1 cellular context compared by ENCODE assay signal in the genomic region with DNA sequence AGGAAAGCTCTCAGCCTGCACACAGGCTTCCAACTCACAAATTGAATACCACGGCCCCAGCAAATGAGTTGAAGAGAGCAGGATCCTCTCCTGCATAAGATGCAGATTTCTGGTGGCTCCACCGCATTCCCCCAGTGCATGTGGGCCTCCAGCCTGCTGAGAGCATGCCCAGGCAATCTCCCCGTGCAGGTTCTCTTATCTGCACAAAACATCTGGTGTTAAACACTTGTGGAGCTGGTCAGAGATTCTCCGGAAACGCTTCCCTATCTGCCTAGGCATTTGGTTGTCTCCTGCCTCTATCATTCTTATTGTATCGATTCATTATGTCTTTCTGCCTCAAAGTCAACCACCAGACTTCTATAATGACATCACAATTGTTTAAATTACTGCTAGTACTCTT.
A peak's percentile ranks its signal among the peaks of the same experiment; 100 is the strongest.
TF ChIP-seq lines count a peak whose summit lies in the region.

No MANE protein-coding gene starts in this region.

TF ChIP-seq in K562, 482 proteins besides CTCF, POLR2A, EP300 and RAD21 (continued from another document):
- TF ChIP-seq, protein P1, sequence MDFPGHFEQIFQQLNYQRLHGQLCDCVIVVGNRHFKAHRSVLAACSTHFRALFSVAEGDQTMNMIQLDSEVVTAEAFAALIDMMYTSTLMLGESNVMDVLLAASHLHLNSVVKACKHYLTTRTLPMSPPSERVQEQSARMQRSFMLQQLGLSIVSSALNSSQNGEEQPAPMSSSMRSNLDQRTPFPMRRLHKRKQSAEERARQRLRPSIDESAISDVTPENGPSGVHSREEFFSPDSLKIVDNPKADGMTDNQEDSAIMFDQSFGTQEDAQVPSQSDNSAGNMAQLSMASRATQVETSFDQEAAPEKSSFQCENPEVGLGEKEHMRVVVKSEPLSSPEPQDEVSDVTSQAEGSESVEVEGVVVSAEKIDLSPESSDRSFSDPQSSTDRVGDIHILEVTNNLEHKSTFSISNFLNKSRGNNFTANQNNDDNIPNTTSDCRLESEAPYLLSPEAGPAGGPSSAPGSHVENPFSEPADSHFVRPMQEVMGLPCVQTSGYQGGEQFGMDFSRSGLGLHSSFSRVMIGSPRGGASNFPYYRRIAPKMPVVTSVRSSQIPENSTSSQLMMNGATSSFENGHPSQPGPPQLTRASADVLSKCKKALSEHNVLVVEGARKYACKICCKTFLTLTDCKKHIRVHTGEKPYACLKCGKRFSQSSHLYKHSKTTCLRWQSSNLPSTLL (IDR thresholded peaks at IDR 0.05) = no peak
- TF ChIP-seq, protein P2, sequence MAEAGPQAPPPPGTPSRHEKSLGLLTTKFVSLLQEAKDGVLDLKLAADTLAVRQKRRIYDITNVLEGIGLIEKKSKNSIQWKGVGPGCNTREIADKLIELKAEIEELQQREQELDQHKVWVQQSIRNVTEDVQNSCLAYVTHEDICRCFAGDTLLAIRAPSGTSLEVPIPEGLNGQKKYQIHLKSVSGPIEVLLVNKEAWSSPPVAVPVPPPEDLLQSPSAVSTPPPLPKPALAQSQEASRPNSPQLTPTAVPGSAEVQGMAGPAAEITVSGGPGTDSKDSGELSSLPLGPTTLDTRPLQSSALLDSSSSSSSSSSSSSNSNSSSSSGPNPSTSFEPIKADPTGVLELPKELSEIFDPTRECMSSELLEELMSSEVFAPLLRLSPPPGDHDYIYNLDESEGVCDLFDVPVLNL (CRISPR knock-in tag; IDR thresholded peaks at IDR 0.05; ENCODE audit: low read depth) = no peak
- no peak for TF ChIP-seq CC2D1A (IDR thresholded peaks at IDR 0.05)
- TF ChIP-seq CREB1 (IDR thresholded peaks at IDR 0.05) = no peak
- no peak for TF ChIP-seq CREB1 (CRISPR knock-in tag; IDR thresholded peaks at IDR 0.05)
- TF ChIP-seq KLF13 (tag; IDR thresholded peaks at IDR 0.05; ENCODE audit: borderline replicate concordance, low read depth) = no peak
- TF ChIP-seq BMI1 (IDR thresholded peaks at IDR 0.05; ENCODE audit: low read length) = no peak
- no peak for TF ChIP-seq SRSF7 (optimal IDR thresholded peaks at IDR 0.05; ENCODE audit: low read depth, low read length)
- TF ChIP-seq FOXM1 (IDR thresholded peaks at IDR 0.05; ENCODE audit: low read depth) = no peak
- no peak for TF ChIP-seq FOXM1 (CRISPR knock-in tag; IDR thresholded peaks at IDR 0.05; ENCODE audit: low read depth)
- TF ChIP-seq MECOM (CRISPR knock-in tag; IDR thresholded peaks at IDR 0.05) = no peak
- no peak for TF ChIP-seq HES1 (IDR thresholded peaks at IDR 0.05; ENCODE audit: low read depth)
- no peak for TF ChIP-seq GTF2E2 (tag; IDR thresholded peaks at IDR 0.05)
- TF ChIP-seq SAP30 (IDR thresholded peaks at IDR 0.05; ENCODE audit: borderline replicate concordance, insufficient read depth, low read depth, low read length, poor library complexity, severe bottlenecking) = no peak
- TF ChIP-seq ZBTB12 (CRISPR knock-in tag; IDR thresholded peaks at IDR 0.05) = no peak
- no peak for TF ChIP-seq KAT2B (IDR thresholded peaks at IDR 0.05; ENCODE audit: low read depth, low read length)
- TF ChIP-seq RB1 (IDR thresholded peaks at IDR 0.05; ENCODE audit: low read depth) = no peak
- TF ChIP-seq HNRNPK (IDR thresholded peaks at IDR 0.05; ENCODE audit: low read depth, low read length, poor library complexity, severe bottlenecking) = no peak
- TF ChIP-seq CBX2 (IDR thresholded peaks at IDR 0.05; ENCODE audit: insufficient read depth, low read length, poor library complexity, severe bottlenecking) = no peak
- TF ChIP-seq GATA2 (CRISPR knock-in tag; IDR thresholded peaks at IDR 0.05) = peak; percentile 76
- TF ChIP-seq NR4A1 (CRISPR knock-in tag; IDR thresholded peaks at IDR 0.05) = no peak
- no peak for TF ChIP-seq NR4A1 (tag; IDR thresholded peaks at IDR 0.05)
- TF ChIP-seq CUX1 (CRISPR knock-in tag; IDR thresholded peaks at IDR 0.05) = no peak
- TF ChIP-seq RBFOX2 (IDR thresholded peaks at IDR 0.05; ENCODE audit: low read depth, low read length) = no peak
- TF ChIP-seq NFYB (IDR thresholded peaks at IDR 0.05; ENCODE audit: extremely low read depth, insufficient read length) = no peak
- TF ChIP-seq CREM (IDR thresholded peaks at IDR 0.05; ENCODE audit: low read depth) = no peak
- TF ChIP-seq PRDM10 (IDR thresholded peaks at IDR 0.05; ENCODE audit: partially characterized antibody) = no peak
- TF ChIP-seq, protein P3, sequence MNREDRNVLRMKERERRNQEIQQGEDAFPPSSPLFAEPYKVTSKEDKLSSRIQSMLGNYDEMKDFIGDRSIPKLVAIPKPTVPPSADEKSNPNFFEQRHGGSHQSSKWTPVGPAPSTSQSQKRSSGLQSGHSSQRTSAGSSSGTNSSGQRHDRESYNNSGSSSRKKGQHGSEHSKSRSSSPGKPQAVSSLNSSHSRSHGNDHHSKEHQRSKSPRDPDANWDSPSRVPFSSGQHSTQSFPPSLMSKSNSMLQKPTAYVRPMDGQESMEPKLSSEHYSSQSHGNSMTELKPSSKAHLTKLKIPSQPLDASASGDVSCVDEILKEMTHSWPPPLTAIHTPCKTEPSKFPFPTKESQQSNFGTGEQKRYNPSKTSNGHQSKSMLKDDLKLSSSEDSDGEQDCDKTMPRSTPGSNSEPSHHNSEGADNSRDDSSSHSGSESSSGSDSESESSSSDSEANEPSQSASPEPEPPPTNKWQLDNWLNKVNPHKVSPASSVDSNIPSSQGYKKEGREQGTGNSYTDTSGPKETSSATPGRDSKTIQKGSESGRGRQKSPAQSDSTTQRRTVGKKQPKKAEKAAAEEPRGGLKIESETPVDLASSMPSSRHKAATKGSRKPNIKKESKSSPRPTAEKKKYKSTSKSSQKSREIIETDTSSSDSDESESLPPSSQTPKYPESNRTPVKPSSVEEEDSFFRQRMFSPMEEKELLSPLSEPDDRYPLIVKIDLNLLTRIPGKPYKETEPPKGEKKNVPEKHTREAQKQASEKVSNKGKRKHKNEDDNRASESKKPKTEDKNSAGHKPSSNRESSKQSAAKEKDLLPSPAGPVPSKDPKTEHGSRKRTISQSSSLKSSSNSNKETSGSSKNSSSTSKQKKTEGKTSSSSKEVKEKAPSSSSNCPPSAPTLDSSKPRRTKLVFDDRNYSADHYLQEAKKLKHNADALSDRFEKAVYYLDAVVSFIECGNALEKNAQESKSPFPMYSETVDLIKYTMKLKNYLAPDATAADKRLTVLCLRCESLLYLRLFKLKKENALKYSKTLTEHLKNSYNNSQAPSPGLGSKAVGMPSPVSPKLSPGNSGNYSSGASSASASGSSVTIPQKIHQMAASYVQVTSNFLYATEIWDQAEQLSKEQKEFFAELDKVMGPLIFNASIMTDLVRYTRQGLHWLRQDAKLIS (CRISPR knock-in tag; IDR thresholded peaks at IDR 0.05) = no peak
- no peak for TF ChIP-seq MCM7 (IDR thresholded peaks at IDR 0.05)
- no peak for TF ChIP-seq ZNF584 (CRISPR knock-in tag; IDR thresholded peaks at IDR 0.05; ENCODE audit: low read depth)
